Comparison of ENCODE assay signal across 1 cellular context in genomic region chr19:44737238-44738160, GRCh38.
TF ChIP-seq lines count a peak whose summit lies in the region.

No MANE protein-coding gene starts in this region.

TF ChIP-seq in A549, 52 proteins besides CTCF, POLR2A, EP300 and RAD21 (continued from another document):
- TF ChIP-seq BCL3 (IDR thresholded peaks at IDR 0.05) (peak; percentile 98), HOXB5 (CRISPR knock-in tag; IDR thresholded peaks at IDR 0.05) (peak; percentile 13; the same call in 1 of the 2 replicates), RARB (CRISPR knock-in tag; IDR thresholded peaks at IDR 0.05) (peak; percentile 99), NFE2L2 (conservative IDR thresholded peaks at IDR 0.05; ENCODE audit: low read length) (no peak), CEBPB (IDR thresholded peaks at IDR 0.05) (peak in 1 of 2 experiments; percentile 49; a peak in 3 of 4 replicates), JUNB (IDR thresholded peaks at IDR 0.05) (peak; percentile 91), CBX2 (IDR thresholded peaks at IDR 0.05; ENCODE audit: borderline replicate concordance, low read depth) (no peak), FOSB (CRISPR knock-in tag; IDR thresholded peaks at IDR 0.05) (no peak), HOXB13 (CRISPR knock-in tag; IDR thresholded peaks at IDR 0.05; ENCODE audit: low read depth) (peak; percentile 15), MAX (IDR thresholded peaks at IDR 0.05) (peak; percentile 88), SMC3 (IDR thresholded peaks at IDR 0.05) (peak; percentile 56), CHD4 (IDR thresholded peaks at IDR 0.05; ENCODE audit: borderline replicate concordance) (no peak; the same call in 1 of the 2 replicates), ELK1 (IDR thresholded peaks at IDR 0.05; ENCODE audit: low read depth, low read length) (no peak), EHF (CRISPR knock-in tag; IDR thresholded peaks at IDR 0.05) (no peak; the same call in 1 of the 2 replicates), E2F6 (IDR thresholded peaks at IDR 0.05; ENCODE audit: borderline replicate concordance, low read depth) (peak; percentile 49; the same call in 1 of the 2 replicates), HDAC2 (IDR thresholded peaks at IDR 0.05) (no peak), MYC (IDR thresholded peaks at IDR 0.05; ENCODE audit: borderline replicate concordance, low read length) (peak; percentile 60; the same call in 1 of the 2 replicates), HES2 (IDR thresholded peaks at IDR 0.05) (no peak), USF2 (IDR thresholded peaks at IDR 0.05) (peak; percentile 74), RFX5 (IDR thresholded peaks at IDR 0.05) (no peak; the same call in 1 of the 2 replicates), ESRRA (IDR thresholded peaks at IDR 0.05; ENCODE audit: borderline replicate concordance, low read length) (peak; percentile 86), REST (IDR thresholded peaks at IDR 0.05) (no peak), POLR2AphosphoS2 (conservative IDR thresholded peaks at IDR 0.05; ENCODE audit: low read length) (no peak; the same call in 1 of the 2 replicates), ZNF302 (CRISPR knock-in tag; IDR thresholded peaks at IDR 0.05) (peak; percentile 40; the same call in 1 of the 2 replicates), PBX3 (IDR thresholded peaks at IDR 0.05) (peak; percentile 82; the same call in 1 of the 2 replicates), SREBF2 (IDR thresholded peaks at IDR 0.05) (no peak), PHF8 (IDR thresholded peaks at IDR 0.05; ENCODE audit: borderline replicate concordance, low read depth) (no peak), CBX8 (IDR thresholded peaks at IDR 0.05) (no peak), KDM5A (IDR thresholded peaks at IDR 0.05) (no peak), MAZ (IDR thresholded peaks at IDR 0.05; ENCODE audit: borderline replicate concordance, low read depth, low read length) (no peak), ZFP36 (IDR thresholded peaks at IDR 0.05; ENCODE audit: borderline replicate concordance, partially characterized antibody) (no peak), ZSCAN20 (CRISPR knock-in tag; IDR thresholded peaks at IDR 0.05) (no peak), GATA3 (IDR thresholded peaks at IDR 0.05; ENCODE audit: borderline replicate concordance) (peak; percentile 97), RNF2 (IDR thresholded peaks at IDR 0.05; ENCODE audit: borderline replicate concordance, low read depth) (no peak), NPAS2 (CRISPR knock-in tag; IDR thresholded peaks at IDR 0.05; ENCODE audit: borderline replicate concordance) (no peak), FOXS1 (CRISPR knock-in tag; IDR thresholded peaks at IDR 0.05) (no peak; the same call in 1 of the 2 replicates), HMGXB4 (CRISPR knock-in tag; IDR thresholded peaks at IDR 0.05; ENCODE audit: borderline replicate concordance) (no peak), HEYL (CRISPR knock-in tag; IDR thresholded peaks at IDR 0.05) (peak; percentile 83; the same call in 1 of the 2 replicates), FOSL2 (IDR thresholded peaks at IDR 0.05) (peak; percentile 54), FOSL2 (CRISPR knock-in tag; IDR thresholded peaks at IDR 0.05) (peak; percentile 77), HOXA7 (CRISPR knock-in tag; IDR thresholded peaks at IDR 0.05) (no peak), KDM1A (IDR thresholded peaks at IDR 0.05; ENCODE audit: low read depth) (no peak), EHMT2 (IDR thresholded peaks at IDR 0.05; ENCODE audit: low read depth) (no peak), TP53 (CRISPR knock-in tag; IDR thresholded peaks at IDR 0.05) (no peak), BHLHE40 (IDR thresholded peaks at IDR 0.05; ENCODE audit: low read depth, low read length) (no peak)
